Comparison of ENCODE assay signal across 13 cellular contexts in genomic region chr1:6090996-6091822, GRCh38. TPM values are rescaled to one million over a fixed set of nuclear protein-coding genes. Genes with fewer than 3 reads are reported as not detected.
DNase-seq lines count a peak whose midpoint lies in the region; ATAC-seq and TF ChIP-seq lines count a peak whose summit lies in the region.
"Had no signal": no experiment of that assay in that cellular context is flagged by ENCODE, and none has a peak within 500 bp of the region (broad histone marks: within the 10 kb centered on the region; RNA-seq: fewer than 3 reads in every experiment).

No MANE protein-coding gene starts in this region.

- H3K9me3 ChIP-seq in PC-3 (ENCODE audit: low read length): no peaks in the 10 kb centered on the region
- H3K9me3 ChIP-seq: A549, BE2C, HAP-1 had no signal

- H3K36me3 ChIP-seq in PC-3 (ENCODE audit: low read depth, low read length): no peaks in the 10 kb centered on the region
- H3K36me3 ChIP-seq: BE2C, HAP-1 had no signal

- H3K4me1 Mint-ChIP-seq in stimulated activated naive B cell treated with anti-CD40 and anti-IgM and Interleukin-4, amounts not matched to agents 10 μg/mL and 1 μg/mL and 100 μg/mL, for 72 hours: peaks cover 0 to 2% of the 10 kb centered on the region in 2 donors

- peak overlapping the region; percentile 38 for H3K27ac Mint-ChIP-seq in stimulated activated naive B cell treated with anti-CD40 and anti-IgM and Interleukin-4, amounts not matched to agents 10 μg/mL and 1 μg/mL and 100 μg/mL, for 72 hours

- CTCF ChIA-PET in HEK293T (lab: Yijun Ruan, JAX): interaction anchor here (0.9 to 1.2 kb wide), 3 partner anchors 9 to 114 kb away, joined by 3 read pairs; no protein-coding TSS in a partner anchor
- CTCF ChIA-PET in PC-3 (lab: Charles Lee): no interaction called here

- no peaks in the 10 kb centered on the region for H3F3A ChIP-seq in PC-3 (ENCODE audit: low read length, unreplicated experiment)

- ATAC-seq in Right ventricle myocardium inferior: no peak
- no peak for ATAC-seq in Right ventricle myocardium superior (ENCODE audit: poor library complexity)
- ATAC-seq in PC-3: peak; percentile 20; the same call in 1 of the 2 replicates
- ATAC-seq in stimulated activated naive B cell treated with anti-CD40 and anti-IgM and Interleukin-4, amounts not matched to agents 10 μg/mL and 1 μg/mL and 100 μg/mL, for 72 hours (replicated peaks): no peak
- ATAC-seq in HG03378 (IDR thresholded peaks at IDR 0.05; ENCODE audit: unreplicated experiment): no peak
- no peak for ATAC-seq in GM19035 (IDR thresholded peaks at IDR 0.05; ENCODE audit: unreplicated experiment)
- ATAC-seq: A549 had no signal

- H3K27me3 Mint-ChIP-seq in stimulated activated naive B cell treated with anti-CD40 and anti-IgM and Interleukin-4, amounts not matched to agents 10 μg/mL and 1 μg/mL and 100 μg/mL, for 72 hours: no peaks in the 10 kb centered on the region

- no peak overlapping the region for H3K4me3 Mint-ChIP-seq in stimulated activated naive B cell treated with anti-CD40 and anti-IgM and Interleukin-4, amounts not matched to agents 10 μg/mL and 1 μg/mL and 100 μg/mL, for 72 hours

- no peak overlapping the region for H3K4me2 ChIP-seq in PC-3 (ENCODE audit: low read length)
- H3K4me2 ChIP-seq: A549 had no signal

- H3K79me2 ChIP-seq in PC-3 (ENCODE audit: low read length): no peaks in the 10 kb centered on the region

- no peaks in the 10 kb centered on the region for H4K20me1 ChIP-seq in PC-3 (ENCODE audit: low read length)

- DNase-seq in Right ventricle myocardium inferior (ENCODE audit: missing footprints) (peak; percentile 23), Right ventricle myocardium superior (no peak), HEK293T (ENCODE audit: extremely low spot score) (peak; percentile 40), PC-3 (no peak), T1000 (lab: John Stamatoyannopoulos, UW) (no peak)
- no peak for DNase-seq in stimulated activated naive B cell treated with anti-CD40 and anti-IgM and Interleukin-4, amounts not matched to agents 10 μg/mL and 1 μg/mL and 100 μg/mL, for 72 hours
- DNase-seq: BE2C, DMS53, GF-D8 had no signal

- TF ChIP-seq CTCF in PC-3 (conservative IDR thresholded peaks at IDR 0.05; ENCODE audit: low read depth, low read length): no peak

- no peak overlapping the region for H2AFZ ChIP-seq in PC-3 (ENCODE audit: low read length)

- H3K9me3 Mint-ChIP-seq in stimulated activated naive B cell treated with anti-CD40 and anti-IgM and Interleukin-4, amounts not matched to agents 10 μg/mL and 1 μg/mL and 100 μg/mL, for 72 hours: no peaks in the 10 kb centered on the region

- H3K36me3 Mint-ChIP-seq in stimulated activated naive B cell treated with anti-CD40 and anti-IgM and Interleukin-4, amounts not matched to agents 10 μg/mL and 1 μg/mL and 100 μg/mL, for 72 hours: peaks cover 33 to 63% of the 10 kb centered on the region in 2 donors

- intact Hi-C loops in Right ventricle myocardium inferior (cut with DNase I): no loop called here
- intact Hi-C loops in Right ventricle myocardium superior (cut with DNase I): no loop called here
- intact Hi-C loops in PC-3 (cut with micrococcal nuclease): no loop called here

- H3K27ac ChIP-seq in PC-3 (ENCODE audit: low read length): no peak overlapping the region
- H3K27ac ChIP-seq: A549 had no signal

- H3K9ac ChIP-seq in PC-3 (ENCODE audit: low read length): no peak overlapping the region

- no peak overlapping the region for H3K4me3 ChIP-seq in PC-3 (ENCODE audit: low read length)
- H3K4me3 ChIP-seq: A549, HAP-1 had no signal

- no TSS peak for BruUV-seq in PC-3 (replicated peaks; lab: Mats Ljungman, UMichigan)

- POLR2A ChIA-PET in HEK293T (lab: Yijun Ruan, JAX): no interaction called here
- POLR2A ChIA-PET in PC-3 (lab: Charles Lee; ENCODE audit: unreplicated experiment): interaction anchor here (0.6 kb wide), 1 partner anchor 9 kb away, joined by 3 read pairs; no protein-coding TSS in a partner anchor

- no peaks in the 10 kb centered on the region for H3K4me1 ChIP-seq in PC-3 (ENCODE audit: insufficient read depth, low read length)
- H3K4me1 ChIP-seq: A549, BE2C, HAP-1 had no signal

- H3K9me2 ChIP-seq in PC-3 (replicated peaks; ENCODE audit: low read length): no peaks in the 10 kb centered on the region

- no peaks in the 10 kb centered on the region for H3K27me3 ChIP-seq in PC-3 (ENCODE audit: low read length)
- H3K27me3 ChIP-seq: BE2C had no signal

TF ChIP-seq in HEK293T, 16 proteins besides CTCF, POLR2A, EP300 and RAD21:
- TF ChIP-seq ZNF384 (IDR thresholded peaks at IDR 0.05) (no peak; the same call in 1 of the 2 replicates), HDGF (IDR thresholded peaks at IDR 0.05; ENCODE audit: borderline replicate concordance) (no peak), BHLHE40 (IDR thresholded peaks at IDR 0.05; ENCODE audit: borderline replicate concordance) (no peak; the same call in 1 of the 2 replicates), PKNOX1 (IDR thresholded peaks at IDR 0.05) (peak; percentile 81), ELF4 (IDR thresholded peaks at IDR 0.05) (no peak), FOXM1 (IDR thresholded peaks at IDR 0.05; ENCODE audit: borderline replicate concordance) (no peak), NFRKB (IDR thresholded peaks at IDR 0.05) (no peak), SP1 (IDR thresholded peaks at IDR 0.05) (no peak), SUZ12 (IDR thresholded peaks at IDR 0.05) (no peak), ARNT (IDR thresholded peaks at IDR 0.05) (no peak), FOXK2 (IDR thresholded peaks at IDR 0.05) (no peak), CTBP1 (IDR thresholded peaks at IDR 0.05; ENCODE audit: borderline replicate concordance) (peak; percentile 45; the same call in 1 of the 2 replicates), L3MBTL2 (conservative IDR thresholded peaks at IDR 0.05) (peak; percentile 53), TARDBP (IDR thresholded peaks at IDR 0.05) (no peak), FOXA1 (IDR thresholded peaks at IDR 0.05) (no peak), LEF1 (IDR thresholded peaks at IDR 0.05; ENCODE audit: borderline replicate concordance) (no peak)

RNA-seq across cellular contexts. Expression of gene KCNAB2, which starts 45.5 kb away (rescaled TPM):
- total RNA-seq in Right ventricle myocardium inferior: 21.0 TPM
- total RNA-seq in Right ventricle myocardium superior: 21.2 TPM
- total RNA-seq in PC-3 (2014; rRNA removed): 26.4 and 28.5 TPM in 2 replicates

Comparison
In these comparisons a context has a peak if more than half of its experiments do, and no peak if none do; other contexts are left out.
1. DNase-seq: peak in Right ventricle myocardium inferior (single experiment) and HEK293T (single experiment); none in Right ventricle myocardium superior (single experiment), PC-3 (single experiment), stimulated activated naive B cell treated with anti-CD40 and anti-IgM and Interleukin-4, amounts not matched to agents 10 μg/mL and 1 μg/mL and 100 μg/mL, for 72 hours (single experiment) and T1000 (single experiment).